ENCODE assay signal across 9 cellular contexts in the genomic region with DNA sequence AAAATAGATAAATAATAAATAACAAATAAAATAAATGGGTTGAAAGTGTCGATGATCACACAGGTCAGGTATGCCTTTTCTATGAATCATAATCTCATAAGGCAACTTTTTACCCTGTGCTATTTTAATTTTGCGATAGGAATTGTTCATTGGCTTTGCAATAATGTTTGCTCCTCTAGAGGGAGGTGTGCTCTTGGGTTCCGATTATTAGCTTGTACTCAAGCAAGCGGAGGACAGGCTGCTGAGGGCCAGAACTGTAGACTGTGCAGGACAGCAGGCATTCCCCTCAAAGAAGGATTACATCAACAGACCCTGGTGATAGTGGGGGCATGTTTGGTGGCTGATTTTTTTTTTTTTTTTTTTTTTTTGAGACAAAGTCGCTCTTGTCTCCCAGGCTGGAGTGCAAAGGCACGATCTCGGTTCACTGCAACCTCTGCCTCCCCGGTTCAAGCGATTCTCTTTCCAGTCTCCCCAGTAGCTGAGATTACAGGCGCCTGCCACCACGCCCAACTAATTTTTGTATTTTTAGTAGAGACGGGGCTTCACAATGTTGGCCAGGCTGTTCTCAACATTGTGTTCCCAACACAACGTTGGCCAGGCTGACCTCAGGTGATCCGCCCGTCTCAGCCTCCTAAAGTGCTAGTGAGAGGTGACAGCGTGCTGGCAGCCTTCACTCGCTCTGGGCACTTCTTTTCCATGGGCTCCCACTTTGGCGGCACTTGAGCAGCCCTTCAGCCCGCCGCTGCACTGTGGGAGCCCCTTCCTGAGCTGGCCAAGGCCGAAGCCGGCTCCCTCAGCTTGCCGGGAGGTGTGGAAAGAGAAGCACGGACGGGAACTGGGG. TPM values are rescaled to one million over a fixed set of nuclear protein-coding genes. Genes with fewer than 3 reads are reported as not detected.
DNase-seq lines count a peak whose midpoint lies in the region; ATAC-seq and TF ChIP-seq lines count a peak whose summit lies in the region.
"Had no signal": no experiment of that assay in that cellular context is flagged by ENCODE, and none has a peak within 500 bp of the region (broad histone marks: within the 10 kb centered on the region; RNA-seq: fewer than 3 reads in every experiment).

No MANE protein-coding gene starts in this region.

- H3K9me3 Mint-ChIP-seq in naive thymus-derived CD8-positive, alpha-beta T cell, result no peaks in the 10 kb centered on the region

- H3K27me3 ChIP-seq in adipocyte (replicated peaks; ENCODE audit: control insufficient read depth, insufficient read depth, low read length), result no peaks in the 10 kb centered on the region
- no peaks in the 10 kb centered on the region for H3K27me3 ChIP-seq in kidney epithelial cell (ENCODE audit: control insufficient read depth, insufficient read depth, low read length)

- no peak for TF ChIP-seq POLR2A in GM18505 (IDR thresholded peaks at IDR 0.05; ENCODE audit: borderline replicate concordance, extremely low read depth, insufficient read depth, insufficient read length)

- H3K9me3 ChIP-seq in adipocyte (ENCODE audit: control insufficient read depth, low read length), result no peaks in the 10 kb centered on the region

- CTCF ChIA-PET in AG04449 (lab: Yijun Ruan, JAX), result interaction anchor here (0.6 to 3.4 kb wide), 24 partner anchors 8 to 204 kb away, joined by 3 to 26 read pairs (median 4); partner anchors contain the start of gene SNRNP48

- no peak overlapping the region for H3K4me3 Mint-ChIP-seq in naive thymus-derived CD8-positive, alpha-beta T cell
- H3K4me3 Mint-ChIP-seq: activated naive CD8-positive, alpha-beta T cell had no signal

- H3K36me3 ChIP-seq in adipocyte (ENCODE audit: control insufficient read depth, insufficient read depth, low read length, severe bottlenecking), result no peaks in the 10 kb centered on the region
- no peaks in the 10 kb centered on the region for H3K36me3 ChIP-seq in kidney epithelial cell (ENCODE audit: control insufficient read depth, insufficient read depth, low read length)

- H3K9ac ChIP-seq in adipocyte (ENCODE audit: low read length), result no peak overlapping the region

- POLR2A ChIA-PET in AG04449 (lab: Yijun Ruan, JAX), result interaction anchor here (0.6 to 1.3 kb wide), 2 partner anchors 116 to 163 kb away, joined by 3 to 7 read pairs; partner anchors contain the start of gene DSP
- POLR2A ChIA-PET in naive thymus-derived CD8-positive, alpha-beta T cell (lab: Charles Lee), result no interaction called here

- TF ChIP-seq CTCF in AG04449 (IDR thresholded peaks at IDR 0.05; ENCODE audit: insufficient read depth, low read length, missing control alignments), result peak; percentile 43
- peak; percentile 52 for TF ChIP-seq CTCF in kidney epithelial cell (IDR thresholded peaks at IDR 0.05; ENCODE audit: insufficient read depth, low read length, poor library complexity, severe bottlenecking)

- peaks cover 0 to 2% (median 0%) of the 10 kb centered on the region in 4 donors for H3K4me1 Mint-ChIP-seq in naive thymus-derived CD8-positive, alpha-beta T cell

- H3K27me3 Mint-ChIP-seq in naive thymus-derived CD8-positive, alpha-beta T cell, result no peaks in the 10 kb centered on the region
- H3K27me3 Mint-ChIP-seq: activated naive CD8-positive, alpha-beta T cell had no signal

- DNase-seq in AG04449 (ENCODE audit: low read depth, low spot score), result no peak
- DNase-seq in HT-29 (ENCODE audit: low spot score), result peak; percentile 71
- DNase-seq in adipocyte (ENCODE audit: low read depth), result peak; percentile 69
- DNase-seq in kidney epithelial cell (ENCODE audit: low read depth), result no peak
- DNase-seq in naive thymus-derived CD8-positive, alpha-beta T cell, result no peak
- no peak for DNase-seq in C1 segment of cervical spinal cord (lab: John Stamatoyannopoulos, UW)
- no peak for DNase-seq in DMS114 treated with DMSO at 0.1 percent for 48 hours (lab: John Stamatoyannopoulos, UW; ENCODE audit: unreplicated experiment)

- H3K27ac Mint-ChIP-seq in naive thymus-derived CD8-positive, alpha-beta T cell, result peak overlapping the region in 1 of 10 donors; percentile 15
- H3K27ac Mint-ChIP-seq: activated naive CD8-positive, alpha-beta T cell had no signal

- no peak overlapping the region for H3K4me3 ChIP-seq in AG04449 (ENCODE audit: low read depth, low read length)
- H3K4me3 ChIP-seq in adipocyte (ENCODE audit: low read length), result no peak overlapping the region
- no peak overlapping the region for H3K4me3 ChIP-seq in kidney epithelial cell (ENCODE audit: low read depth, low read length)

- peaks cover 0 to 6% (median 0%) of the 10 kb centered on the region in 3 donors for H3K36me3 Mint-ChIP-seq in naive thymus-derived CD8-positive, alpha-beta T cell

- ATAC-seq in naive thymus-derived CD8-positive, alpha-beta T cell, result no peak
- ATAC-seq in GM18505 (IDR thresholded peaks at IDR 0.05; ENCODE audit: unreplicated experiment), result no peak

- peaks cover 13% of the 10 kb centered on the region for H3K4me1 ChIP-seq in adipocyte (ENCODE audit: control insufficient read depth, insufficient read depth, low read length)

RNA-seq across cellular contexts. Expression of gene RIOK1, which starts 35.6 kb away (rescaled TPM):
- 21.9 and 28.4 TPM in 2 replicates for total RNA-seq in HT-29 (2014; rRNA removed; shearing (Covaris generic))
- 15.3 and 15.5 TPM in 2 replicates for total RNA-seq in kidney epithelial cell
- total RNA-seq in naive thymus-derived CD8-positive, alpha-beta T cell, result 10 to 100 TPM; 29.9 to 30.4 TPM
- polyA plus RNA-seq in naive thymus-derived CD8-positive, alpha-beta T cell, result 10 to 100 TPM; 18.1 to 24.4 (median 20.2) TPM

RNA-seq across cellular contexts. Expression of gene CAGE1, which starts 35.6 kb away (rescaled TPM):
- total RNA-seq in HT-29 (2014; rRNA removed; shearing (Covaris generic)), result 0.10 and 0.16 TPM in 2 replicates
- total RNA-seq in kidney epithelial cell, result not detected in 2 replicates
- under 1 TPM; 0.16 to 0.63 TPM for total RNA-seq in naive thymus-derived CD8-positive, alpha-beta T cell
- not detected for polyA plus RNA-seq in naive thymus-derived CD8-positive, alpha-beta T cell

Comparison
In these comparisons a context has a peak if more than half of its experiments do, and no peak if none do; other contexts are left out.
1. DNase-seq: peak in HT-29 (single experiment) and adipocyte (single experiment); none in AG04449 (single experiment), kidney epithelial cell (single experiment), naive thymus-derived CD8-positive, alpha-beta T cell (0 of 10), C1 segment of cervical spinal cord (0 of 14) and DMS114 treated with DMSO at 0.1 percent for 48 hours (single experiment).